In genomic region chr17:77445908-77446535, GRCh38 we compare ENCODE assay signal across 8 cellular contexts.
DNase-seq lines count a peak whose midpoint lies in the region; ATAC-seq and TF ChIP-seq lines count a peak whose summit lies in the region.

No MANE protein-coding gene starts in this region.

- peaks cover 20% of the 10 kb centered on the region; the same call in 1 of the 2 replicates for H3K36me3 ChIP-seq in DND-41 (ENCODE audit: insufficient read depth, low read length)
- no peaks in the 10 kb centered on the region for H3K36me3 ChIP-seq in tibial nerve

- DNase-seq in DND-41 (peak; percentile 83), left lobe of liver (ENCODE audit: low spot score) (no peak), tibial nerve (ENCODE audit: low spot score in 2 of 2) (no peak), cerebellum (ENCODE audit: low spot score) (no peak), AG20443 (ENCODE audit: low spot score) (no peak)
- DNase-seq in activated effector memory CD4-positive, alpha-beta T cell treated with Interleukin-2 at 50 U/mL for 16 hours: peak; percentile 61

- TF ChIP-seq CTCF in DND-41 (IDR thresholded peaks at IDR 0.05; ENCODE audit: borderline replicate concordance, extremely low read depth, low read length, poor library complexity, severe bottlenecking) (no peak), tibial nerve (IDR thresholded peaks at IDR 0.05) (no peak)

- ATAC-seq in DND-41 (ENCODE audit: insufficient read depth, low read depth) (peak; percentile 37), HG03439 (IDR thresholded peaks at IDR 0.05; ENCODE audit: unreplicated experiment) (peak; percentile 20), left lobe of liver (peak; percentile 19), HG03108 (IDR thresholded peaks at IDR 0.05; ENCODE audit: unreplicated experiment) (no peak)

- H3K4me1 ChIP-seq in DND-41 (ENCODE audit: insufficient read depth, low read length): peaks cover 99% of the 10 kb centered on the region
- H3K4me1 ChIP-seq in tibial nerve: peaks cover 4 to 95% (median 77%) of the 10 kb centered on the region in 4 donors

- H3K4me3 ChIP-seq in DND-41 (ENCODE audit: low read depth in 1 of 2, low read length in 2 of 2): peak overlapping the region in 1 of 2 experiments; percentile 50; a peak in 2 of 4 replicates
- peak overlapping the region in 1 of 4 donors; percentile 2 for H3K4me3 ChIP-seq in tibial nerve

- H3K27me3 ChIP-seq in DND-41 (ENCODE audit: insufficient read depth, low read length, poor library complexity): no peaks in the 10 kb centered on the region
- H3K27me3 ChIP-seq in tibial nerve: no peaks in the 10 kb centered on the region

- H3K79me2 ChIP-seq in DND-41 (ENCODE audit: insufficient read depth, low read length): peaks cover 63% of the 10 kb centered on the region

- H3K9me3 ChIP-seq in DND-41 (ENCODE audit: insufficient read depth, low read length, severe bottlenecking) (no peaks in the 10 kb centered on the region), tibial nerve (no peaks in the 10 kb centered on the region)

- TF ChIP-seq POLR2A in tibial nerve (IDR thresholded peaks at IDR 0.05): no peak

- peak overlapping the region; percentile 65 for H3K4me2 ChIP-seq in DND-41 (ENCODE audit: insufficient read depth, low read length)

- H3K9ac ChIP-seq in DND-41 (ENCODE audit: low read depth, low read length): peak overlapping the region; percentile 66

- H2AFZ ChIP-seq in DND-41 (ENCODE audit: low read depth, low read length): no peak overlapping the region

- TF ChIP-seq EP300 in tibial nerve (IDR thresholded peaks at IDR 0.05): no peak

- 37 to 40% methylated on average over 9 to 14 of the region's 14 CpGs for WGBS in tibial nerve, 2 donors

- no peaks in the 10 kb centered on the region for H4K20me1 ChIP-seq in DND-41 (ENCODE audit: insufficient read depth, low read length)

- H3K27ac ChIP-seq in DND-41 (ENCODE audit: low read length) (peak overlapping the region; percentile 99), tibial nerve (peak overlapping the region; percentile 29 to 87 (median 84))

Comparison
In these comparisons a context has a peak if more than half of its experiments do, and no peak if none do; other contexts are left out.
1. DNase-seq: peak in DND-41 (single experiment) and activated effector memory CD4-positive, alpha-beta T cell treated with Interleukin-2 at 50 U/mL for 16 hours (single experiment); none in left lobe of liver (single experiment), tibial nerve (0 of 2), cerebellum (single experiment) and AG20443 (single experiment).